ENCODE assay signal across 16 cellular contexts in the genomic region with DNA sequence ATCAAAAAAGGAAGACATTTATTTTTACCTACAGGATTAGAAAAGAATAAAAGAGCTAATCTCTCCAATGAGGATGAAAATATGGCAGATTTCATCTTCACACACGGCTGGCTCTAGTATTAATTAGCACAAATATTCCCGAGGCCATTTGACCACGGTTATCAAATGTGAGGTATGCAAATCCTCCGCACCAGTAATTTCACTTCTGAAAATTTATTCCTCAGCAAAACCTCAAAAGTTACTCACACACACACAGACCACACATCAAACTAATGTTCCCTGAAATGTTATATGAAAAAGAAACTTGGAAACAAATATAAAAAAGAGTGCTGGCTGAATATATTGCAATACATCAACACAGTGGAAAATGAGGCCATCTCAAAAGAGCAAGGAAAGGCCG. TPM values are rescaled to one million over a fixed set of nuclear protein-coding genes. Genes with fewer than 3 reads are reported as not detected.
A peak's percentile ranks its signal among the peaks of the same experiment; 100 is the strongest.
DNase-seq lines count a peak whose midpoint lies in the region; ATAC-seq and TF ChIP-seq lines count a peak whose summit lies in the region.
"Had no signal": no experiment of that assay in that cellular context is flagged by ENCODE, and none has a peak within 500 bp of the region (broad histone marks: within the 10 kb centered on the region; RNA-seq: fewer than 3 reads in every experiment).

No MANE protein-coding gene starts in this region.

- no peaks in the 10 kb centered on the region for H3K36me3 ChIP-seq in hepatocyte (replicated peaks; ENCODE audit: insufficient read depth, low read depth)
- H3K36me3 ChIP-seq: Peyer's patch had no signal

- H3K4me3 ChIP-seq in astrocyte of the cerebellum (ENCODE audit: low read depth, low read length): no peak overlapping the region
- no peak overlapping the region for H3K4me3 ChIP-seq in hepatocyte
- H3K4me3 ChIP-seq: Peyer's patch had no signal

- no peaks in the 10 kb centered on the region for H3K36me3 Mint-ChIP-seq in memory B cell
- H3K36me3 Mint-ChIP-seq: CD14-positive monocyte had no signal

- TF ChIP-seq CTCF in astrocyte of the cerebellum (IDR thresholded peaks at IDR 0.05; ENCODE audit: low read depth, low read length, missing control alignments): no peak
- no peak for TF ChIP-seq CTCF in hepatocyte (IDR thresholded peaks at IDR 0.05; ENCODE audit: poor library complexity)

- no peak overlapping the region for H3K27ac ChIP-seq in hepatocyte
- H3K27ac ChIP-seq: Peyer's patch had no signal

- peak; percentile 53 for ATAC-seq in memory B cell (ENCODE audit: low read depth)
- ATAC-seq in left colon: no peak
- ATAC-seq in HG03432 (IDR thresholded peaks at IDR 0.05; ENCODE audit: unreplicated experiment): no peak

- in situ Hi-C loops in astrocyte of the cerebellum (cut with HindIII; ENCODE audit: low sequenced_read_pairs): no loop called here

- peaks cover 15% of the 10 kb centered on the region for H3K4me1 Mint-ChIP-seq in memory B cell

- peaks cover under 1% of the 10 kb centered on the region for H3K27me3 ChIP-seq in hepatocyte
- H3K27me3 ChIP-seq: Peyer's patch had no signal

- no peaks in the 10 kb centered on the region for H3K9me3 Mint-ChIP-seq in memory B cell
- H3K9me3 Mint-ChIP-seq: H9 had no signal

- H3K9me2 ChIP-seq in hepatocyte (replicated peaks; ENCODE audit: insufficient read depth): no peaks in the 10 kb centered on the region

- intact Hi-C loops in left colon (cut with DNase I, micrococcal nuclease): no loop called here

- no peaks in the 10 kb centered on the region for H3K4me1 ChIP-seq in hepatocyte (ENCODE audit: insufficient read depth)
- H3K4me1 ChIP-seq: Peyer's patch had no signal

- H3K4me3 Mint-ChIP-seq in memory B cell: no peak overlapping the region
- H3K4me3 Mint-ChIP-seq: CD14-positive monocyte, H9 had no signal

- WGBS in hepatocyte (ENCODE audit: low lambda C conversion rate, missing lambda C conversion rate): 87% methylated on average over 5 of the region's 5 CpGs

- no peak overlapping the region for H2AFZ ChIP-seq in hepatocyte

- H3K9me3 ChIP-seq in hepatocyte (ENCODE audit: low read depth): no peaks in the 10 kb centered on the region
- H3K9me3 ChIP-seq: Peyer's patch had no signal

- H3K79me2 ChIP-seq in hepatocyte: no peaks in the 10 kb centered on the region

- H3K27ac Mint-ChIP-seq in memory B cell: no peak overlapping the region
- H3K27ac Mint-ChIP-seq: CD14-positive monocyte, H9 had no signal

- no peaks in the 10 kb centered on the region for H4K20me1 ChIP-seq in hepatocyte (ENCODE audit: insufficient read depth, poor library complexity, severe bottlenecking)

- peaks cover 26% of the 10 kb centered on the region for H3K27me3 Mint-ChIP-seq in memory B cell

- H3K4me2 ChIP-seq in hepatocyte: no peak overlapping the region

- peak; percentile 14 for DNase-seq in NCI-H526 treated with DMSO at 0.1 percent for 48 hours (lab: John Stamatoyannopoulos, UW)
- DNase-seq in astrocyte of the cerebellum (ENCODE audit: low read depth): peak; percentile 56
- DNase-seq in memory B cell (ENCODE audit: low spot score in 2 of 2): no peak
- DNase-seq in left colon: no peak
- DNase-seq in NCI-H2081 treated with DMSO at 0.1 percent for 48 hours (lab: John Stamatoyannopoulos, UW): no peak
- no peak for DNase-seq in hepatocyte (ENCODE audit: low spot score)
- DNase-seq: DMS79 treated with DMSO at 0.1 percent for 48 hours, H9, IMR-90, NCI-H1436, NCI-H1930, NCI-H345, Peyer's patch, Right ventricle myocardium superior had no signal

RNA-seq across cellular contexts. Expression of gene CELSR1, which starts 32.8 kb away (rescaled TPM):
- total RNA-seq in left colon: 1 to 10 TPM; 1.8 to 4.9 TPM
- total RNA-seq in hepatocyte: 5.8 and 8.7 TPM in 2 replicates
- 3.0 and 4.9 TPM in 2 replicates for polyA plus RNA-seq in hepatocyte
- polyA plus RNA-seq: CD14-positive monocyte had no signal

Comparison
In these comparisons a context has a peak if more than half of its experiments do, and no peak if none do; other contexts are left out.
1. DNase-seq: peak in NCI-H526 treated with DMSO at 0.1 percent for 48 hours (single experiment) and astrocyte of the cerebellum (single experiment); none in memory B cell (0 of 2), left colon (0 of 2), NCI-H2081 treated with DMSO at 0.1 percent for 48 hours (single experiment) and hepatocyte (single experiment).